ENCODE assay signal across 9 cellular contexts in the genomic region with DNA sequence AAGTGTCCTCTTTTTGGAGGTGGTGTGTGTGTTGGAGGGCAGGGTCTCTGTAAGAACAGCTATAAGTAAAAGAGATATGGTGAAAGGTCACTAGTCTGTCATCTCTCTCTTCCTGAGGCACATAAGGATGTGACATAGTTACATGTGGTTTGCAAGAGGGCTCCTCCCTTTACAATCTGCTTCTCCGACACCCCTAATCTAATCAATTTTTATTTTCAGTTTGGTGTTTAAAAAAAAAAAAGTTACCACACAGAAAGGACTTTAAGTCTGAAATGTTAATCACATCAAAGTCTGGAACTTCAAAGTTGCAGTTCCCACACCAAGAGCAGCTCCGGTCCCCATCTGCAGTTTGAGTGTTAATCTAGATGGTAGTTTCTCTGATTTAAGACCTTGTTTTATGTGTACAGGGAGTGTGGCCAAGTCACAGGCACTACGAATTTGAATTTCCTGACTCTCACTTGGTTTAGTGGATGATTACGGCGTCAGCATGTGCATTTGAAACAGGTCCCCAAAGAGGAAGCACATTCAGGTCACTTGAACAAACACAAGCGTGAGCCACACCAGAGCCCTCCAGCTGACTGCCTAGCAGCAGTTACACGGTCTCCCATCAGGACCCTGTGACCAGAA. TPM values are rescaled to one million over a fixed set of nuclear protein-coding genes. Genes with fewer than 3 reads are reported as not detected.
A peak's percentile ranks its signal among the peaks of the same experiment; 100 is the strongest.
DNase-seq lines count a peak whose midpoint lies in the region; ATAC-seq, FAIRE-seq and TF ChIP-seq lines count a peak whose summit lies in the region.
"Had no signal": no experiment of that assay in that cellular context is flagged by ENCODE, and none has a peak within 500 bp of the region (broad histone marks: within the 10 kb centered on the region; RNA-seq: fewer than 3 reads in every experiment).

No MANE protein-coding gene starts in this region.

- peak; percentile 39 for DNase-seq in GM19239 (ENCODE audit: insufficient read length, low spot score)
- peak; percentile 60 for DNase-seq in activated CD4-positive, alpha-beta T cell treated with anti-CD3 and anti-CD28 coated beads for 48 hours
- DNase-seq in fibroblast of villous mesenchyme (ENCODE audit: low read depth), result peak; percentile 59
- DNase-seq in stimulated activated CD8-positive, alpha-beta memory T cell treated with anti-CD3 and anti-CD28 coated beads, Interleukin-12 subunit alpha, Interleukin-12 subunit beta, amount 100 ng/mL, for 1 hour (ENCODE audit: low read depth), result peak; percentile 20
- no peak for DNase-seq in MG63
- no peak for DNase-seq in NCI-H526 treated with DMSO at 0.1 percent for 48 hours (lab: John Stamatoyannopoulos, UW)
- DNase-seq in DMS 273 (lab: John Stamatoyannopoulos, UW; ENCODE audit: unreplicated experiment), result no peak

- ATAC-seq in HG03045 (IDR thresholded peaks at IDR 0.05; ENCODE audit: unreplicated experiment), result peak; percentile 81
- ATAC-seq: Panc1 had no signal

- H3K9me3 ChIP-seq in MG63, result no peaks in the 10 kb centered on the region

- H3K36me3 ChIP-seq in MG63, result no peaks in the 10 kb centered on the region

- H3K27me3 ChIP-seq in MG63, result no peaks in the 10 kb centered on the region

- TF ChIP-seq CTCF in fibroblast of villous mesenchyme (IDR thresholded peaks at IDR 0.05; ENCODE audit: insufficient read depth, low read depth, low read length), result no peak

- peak; percentile 96 for FAIRE-seq in GM19239 (lab: Jason Lieb, UNC)

- H3K4me3 ChIP-seq in fibroblast of villous mesenchyme (ENCODE audit: low read depth, low read length), result no peak overlapping the region
- no peak overlapping the region for H3K4me3 ChIP-seq in MG63

RNA-seq across cellular contexts. Expression of a gene that starts 53.1 kb away (rescaled TPM):
- total RNA-seq in fibroblast of villous mesenchyme, result 7.1 and 9.5 TPM in 2 replicates
- total RNA-seq in MG63 (2014; rRNA removed; shearing (Covaris generic); ENCODE audit: low replicate concordance), result 1.7 and 2.4 TPM in 2 replicates

Comparison
In these comparisons a context has a peak if more than half of its experiments do, and no peak if none do; other contexts are left out.
1. DNase-seq: peak in GM19239 (single experiment), activated CD4-positive, alpha-beta T cell treated with anti-CD3 and anti-CD28 coated beads for 48 hours (single experiment), fibroblast of villous mesenchyme (single experiment) and stimulated activated CD8-positive, alpha-beta memory T cell treated with anti-CD3 and anti-CD28 coated beads, Interleukin-12 subunit alpha, Interleukin-12 subunit beta, amount 100 ng/mL, for 1 hour (single experiment); none in MG63 (single experiment), NCI-H526 treated with DMSO at 0.1 percent for 48 hours (single experiment) and DMS 273 (single experiment).